Comparison of ENCODE assay signal across 28 cellular contexts in genomic region chr17:29793501-29793900, GRCh38.
"Had no signal": no experiment of that assay in that cellular context is flagged by ENCODE, and none has a peak within 500 bp of the region (broad histone marks: within the 10 kb centered on the region; RNA-seq: fewer than 3 reads in every experiment).

No MANE protein-coding gene starts in this region.

- DNase-seq: activated CD4-positive, alpha-beta memory T cell treated with anti-CD3 and anti-CD28 coated beads, Interleukin-2, amount 10 ng/mL, durations not matched to agents 7 days and 5 days; activated CD4-positive, alpha-beta T cell treated with anti-CD3 and anti-CD28 coated beads for 36 hours; activated CD4-positive, alpha-beta T cell treated with anti-CD3 and anti-CD28 coated beads, Interleukin-2, amount 10 ng/mL, durations not matched to agents 24 days and 14 days; activated CD4-positive, alpha-beta T cell treated with anti-CD3 and anti-CD28 coated beads, Interleukin-2, amount 50 U/mL, for 4 hours; activated CD4-positive, CD25-positive, alpha-beta regulatory T cell; activated CD4-positive, CD25-positive, alpha-beta regulatory T cell treated with anti-CD3 and anti-CD28 coated beads, Interleukin-2, amount 50 U/mL, for 72 hours; activated CD8-positive, alpha-beta memory T cell treated with anti-CD3 and anti-CD28 coated beads, Interleukin-2, amount 50 U/mL, for 48 hours; activated gamma-delta T cell; activated naive CD4-positive, alpha-beta T cell; activated naive CD4-positive, alpha-beta T cell treated with anti-CD3 and anti-CD28 coated beads, Interleukin-2, amount 10 ng/mL, durations not matched to agents 7 days and 5 days; activated naive CD8-positive, alpha-beta T cell treated with anti-CD3 and anti-CD28 coated beads, Interleukin-2, amount 10 ng/mL, durations not matched to agents 7 days and 5 days; activated T-cell treated with anti-CD3 and anti-CD28 coated beads for 4 hours; activated T-cell treated with anti-CD3 and anti-CD28 coated beads, Interleukin-2, amount 50 U/mL, for 24 hours; activated T-cell treated with anti-CD3 and anti-CD28 coated beads, Interleukin-2, amount 50 U/mL, for 72 hours; amniotic stem cell; anterior cingulate cortex; body of pancreas; caudate nucleus; colonic mucosa; effector CD8-positive, alpha-beta T cell; esophagus squamous epithelium; foreskin melanocyte; heart right ventricle; T-helper 2 cell had no signal

- H3K4me3 ChIP-seq: body of pancreas, colonic mucosa, esophagus squamous epithelium, gastroesophageal sphincter, heart right ventricle had no signal

- H3K36me3 ChIP-seq: colonic mucosa, gastroesophageal sphincter had no signal

- H3K27me3 ChIP-seq: body of pancreas, colonic mucosa, esophagus squamous epithelium, gastroesophageal sphincter, heart right ventricle had no signal

- H3K27ac ChIP-seq: body of pancreas, colonic mucosa, epithelial cell of prostate, esophagus squamous epithelium, gastroesophageal sphincter, heart right ventricle had no signal

- FAIRE-seq: endometrium, endothelial cell of umbilical vein had no signal

- H3K9me3 ChIP-seq: body of pancreas, colonic mucosa, esophagus squamous epithelium, gastroesophageal sphincter, heart right ventricle had no signal

- H3K4me1 ChIP-seq: colonic mucosa, esophagus squamous epithelium had no signal
